15 cellular contexts compared by ENCODE assay signal in genomic region chr1:2115008-2115921, GRCh38.
DNase-seq lines count a peak whose midpoint lies in the region; ATAC-seq and TF ChIP-seq lines count a peak whose summit lies in the region.
"Had no signal": no experiment of that assay in that cellular context is flagged by ENCODE, and none has a peak within 500 bp of the region (broad histone marks: within the 10 kb centered on the region; RNA-seq: fewer than 3 reads in every experiment).

No MANE protein-coding gene starts in this region.

- H3K4ac ChIP-seq in mesenchymal stem cell (ENCODE audit: low read depth in 1 of 2, low read length in 2 of 2): no peak overlapping the region

- H3K79me1 ChIP-seq in mesenchymal stem cell (replicated peaks; ENCODE audit: low read length, poor library complexity, severe bottlenecking): peaks cover 5% of the 10 kb centered on the region

- H3K79me2 ChIP-seq in DND-41 (ENCODE audit: insufficient read depth, low read length): no peaks in the 10 kb centered on the region

- H3K4me1 ChIP-seq in BLaER1: peaks cover 60% of the 10 kb centered on the region
- no peaks in the 10 kb centered on the region for H3K4me1 ChIP-seq in DND-41 (ENCODE audit: insufficient read depth, low read length)
- peaks cover 12% of the 10 kb centered on the region for H3K4me1 ChIP-seq in mesenchymal stem cell (ENCODE audit: control insufficient read depth, insufficient read depth, low read depth, low read length)

- H2AK5ac ChIP-seq in mesenchymal stem cell (ENCODE audit: low read length, severe bottlenecking): no peak overlapping the region

- H3K27ac Mint-ChIP-seq in activated CD8-positive, alpha-beta T cell treated with anti-CD3 and anti-CD28 coated beads, Interleukin-2, amount 10 ng/mL, durations not matched to agents 7 days and 5 days: no peak overlapping the region
- H3K27ac Mint-ChIP-seq: activated B cell treated with CpG ODN at 0.5 μM for 24 hours had no signal

- H3K23ac ChIP-seq in mesenchymal stem cell (ENCODE audit: low read length in 2 of 2): no peak overlapping the region

- peaks cover 22% of the 10 kb centered on the region for H3K27me3 ChIP-seq in BLaER1
- peaks cover 11% of the 10 kb centered on the region for H3K27me3 ChIP-seq in DND-41 (ENCODE audit: insufficient read depth, low read length, poor library complexity)
- peaks cover 0 to 58% of the 10 kb centered on the region in 2 experiments for H3K27me3 ChIP-seq in mesenchymal stem cell (ENCODE audit: control insufficient read depth in 1 of 2, insufficient read depth in 1 of 2, low read length in 2 of 2)

- H2BK12ac ChIP-seq in mesenchymal stem cell (ENCODE audit: low read length in 2 of 2): no peak overlapping the region

- no peak overlapping the region for H2BK15ac ChIP-seq in mesenchymal stem cell (ENCODE audit: low read depth, poor library complexity, severe bottlenecking)

- peaks cover 1% of the 10 kb centered on the region for H3K36me3 Mint-ChIP-seq in activated CD8-positive, alpha-beta T cell treated with anti-CD3 and anti-CD28 coated beads, Interleukin-2, amount 10 ng/mL, durations not matched to agents 7 days and 5 days (ENCODE audit: low read depth)

- no peak overlapping the region for H4K8ac ChIP-seq in mesenchymal stem cell (ENCODE audit: low read length)

- H3K18ac ChIP-seq in mesenchymal stem cell (ENCODE audit: low read depth in 1 of 2, low read length in 2 of 2): no peak overlapping the region

- DNase-seq in DND-41: peak; percentile 21
- peak; percentile 51 for DNase-seq in activated CD8-positive, alpha-beta T cell treated with anti-CD3 and anti-CD28 coated beads, Interleukin-2, amount 10 ng/mL, durations not matched to agents 7 days and 5 days
- no peak for DNase-seq in mesenchymal stem cell
- no peak for DNase-seq in SIG-M5 (lab: John Stamatoyannopoulos, UW)
- no peak for DNase-seq in NCI-H2171 (lab: John Stamatoyannopoulos, UW)
- DNase-seq in HCEC 1CT: no peak
- DNase-seq: activated B cell treated with CpG ODN at 0.5 μM for 24 hours; activated naive CD4-positive, alpha-beta T cell treated with Interleukin-2 at 50 U/mL for 16 hours; GOT3; KG1; mammary epithelial cell; NCI-H1436 treated with DMSO at 0.1 percent for 48 hours; NCI-H446 treated with DMSO at 0.1 percent for 48 hours; nucleus accumbens had no signal

- H3K9me3 ChIP-seq in BLaER1: peaks cover 29% of the 10 kb centered on the region
- H3K9me3 ChIP-seq in DND-41 (ENCODE audit: insufficient read depth, low read length, severe bottlenecking): peaks cover 5% of the 10 kb centered on the region
- H3K9me3 ChIP-seq in mesenchymal stem cell (ENCODE audit: control insufficient read depth, low read length): peaks cover 3% of the 10 kb centered on the region

- H3K4me3 ChIP-seq in BLaER1 (0 out of 2 replicates have a peak overlapping the region, but pooled peaks have one; percentile 0), DND-41 (ENCODE audit: low read depth in 1 of 2, low read length in 2 of 2) (no peak overlapping the region), mesenchymal stem cell (ENCODE audit: insufficient read depth in 1 of 2, low read depth in 1 of 2, low read length in 2 of 2) (no peak overlapping the region)

- H4K91ac ChIP-seq in mesenchymal stem cell (ENCODE audit: low read length): no peak overlapping the region

- H3K14ac ChIP-seq in mesenchymal stem cell (ENCODE audit: low read length in 2 of 2): no peak overlapping the region

- CTCF ChIA-PET in activated CD8-positive, alpha-beta T cell treated with anti-CD3 and anti-CD28 coated beads, Interleukin-2, amount 10 ng/mL, durations not matched to agents 7 days and 5 days (lab: Charles Lee): interaction anchor here (0.9 to 1.9 kb wide), 4 partner anchors 18 to 59 kb away, joined by 3 to 12 read pairs (median 6); no protein-coding TSS in a partner anchor

- peak; percentile 54; the same call in 2 of the 3 replicates for ATAC-seq in DND-41 (ENCODE audit: insufficient read depth, low read depth)
- peak; percentile 78 for ATAC-seq in activated CD8-positive, alpha-beta T cell treated with anti-CD3 and anti-CD28 coated beads, Interleukin-2, amount 10 ng/mL, durations not matched to agents 7 days and 5 days

- 80% methylated on average over 45 of the region's 45 CpGs for WGBS in mesenchymal stem cell

- POLR2A ChIA-PET in activated CD8-positive, alpha-beta T cell treated with anti-CD3 and anti-CD28 coated beads, Interleukin-2, amount 10 ng/mL, durations not matched to agents 7 days and 5 days (lab: Charles Lee): no interaction called here

- H3K27me3 Mint-ChIP-seq in activated CD8-positive, alpha-beta T cell treated with anti-CD3 and anti-CD28 coated beads, Interleukin-2, amount 10 ng/mL, durations not matched to agents 7 days and 5 days (ENCODE audit: low read depth): no peaks in the 10 kb centered on the region
- H3K27me3 Mint-ChIP-seq: activated B cell treated with CpG ODN at 0.5 μM for 24 hours had no signal

- TF ChIP-seq CTCF in DND-41 (IDR thresholded peaks at IDR 0.05; ENCODE audit: borderline replicate concordance, extremely low read depth, low read length, poor library complexity, severe bottlenecking): no peak

- H3K4me2 ChIP-seq in BLaER1 (peak overlapping the region; percentile 86), DND-41 (ENCODE audit: insufficient read depth, low read length) (no peak overlapping the region), mesenchymal stem cell (ENCODE audit: low read length, poor library complexity, severe bottlenecking) (peak overlapping the region; percentile 15)

- H3K27ac ChIP-seq in BLaER1 (0 out of 2 replicates have a peak overlapping the region, but pooled peaks have one; percentile 14), DND-41 (ENCODE audit: low read length) (no peak overlapping the region), mesenchymal stem cell (ENCODE audit: low read length, poor library complexity, severe bottlenecking) (no peak overlapping the region)

- no peak overlapping the region for H2BK5ac ChIP-seq in mesenchymal stem cell (ENCODE audit: low read depth, low read length, poor library complexity, severe bottlenecking)

- no peak overlapping the region for H3K4me3 Mint-ChIP-seq in activated CD8-positive, alpha-beta T cell treated with anti-CD3 and anti-CD28 coated beads, Interleukin-2, amount 10 ng/mL, durations not matched to agents 7 days and 5 days
- H3K4me3 Mint-ChIP-seq: activated B cell treated with CpG ODN at 0.5 μM for 24 hours had no signal

- H3K36me3 ChIP-seq in BLaER1 (peaks cover 26% of the 10 kb centered on the region), DND-41 (ENCODE audit: insufficient read depth, low read length) (no peaks in the 10 kb centered on the region), mesenchymal stem cell (ENCODE audit: control insufficient read depth in 1 of 2, insufficient read depth in 2 of 2, low read depth in 1 of 2, low read length in 2 of 2) (peaks cover 0 to 8% of the 10 kb centered on the region in 2 experiments)

- peaks cover 12% of the 10 kb centered on the region for H3K4me1 Mint-ChIP-seq in activated CD8-positive, alpha-beta T cell treated with anti-CD3 and anti-CD28 coated beads, Interleukin-2, amount 10 ng/mL, durations not matched to agents 7 days and 5 days (ENCODE audit: low read depth)

- H2BK120ac ChIP-seq in mesenchymal stem cell (ENCODE audit: low read depth, low read length): no peak overlapping the region

- peaks cover 9% of the 10 kb centered on the region for H3K9me3 Mint-ChIP-seq in activated CD8-positive, alpha-beta T cell treated with anti-CD3 and anti-CD28 coated beads, Interleukin-2, amount 10 ng/mL, durations not matched to agents 7 days and 5 days (ENCODE audit: insufficient read depth)

- no peak overlapping the region for H3K9ac ChIP-seq in BLaER1
- no peak overlapping the region for H3K9ac ChIP-seq in DND-41 (ENCODE audit: low read depth, low read length)
- no peak overlapping the region for H3K9ac ChIP-seq in mesenchymal stem cell (ENCODE audit: low read length)

- peaks cover 98% of the 10 kb centered on the region for H4K20me1 ChIP-seq in BLaER1
- H4K20me1 ChIP-seq in DND-41 (ENCODE audit: insufficient read depth, low read length): no peaks in the 10 kb centered on the region

- H2AFZ ChIP-seq in DND-41 (ENCODE audit: low read depth, low read length) (no peak overlapping the region), mesenchymal stem cell (ENCODE audit: low read depth, low read length) (no peak overlapping the region)

Comparison
In these comparisons a context has a peak if more than half of its experiments do, and no peak if none do; other contexts are left out.
1. DNase-seq: peak in DND-41 (single experiment) and activated CD8-positive, alpha-beta T cell treated with anti-CD3 and anti-CD28 coated beads, Interleukin-2, amount 10 ng/mL, durations not matched to agents 7 days and 5 days (single experiment); none in mesenchymal stem cell (single experiment), SIG-M5 (single experiment), NCI-H2171 (single experiment) and HCEC 1CT (single experiment).